In genomic region chr7:36128448-36129047, GRCh38 we compare ENCODE assay signal across 8 cellular contexts. TPM values are rescaled to one million over a fixed set of nuclear protein-coding genes. Genes with fewer than 3 reads are reported as not detected.
A peak's percentile ranks its signal among the peaks of the same experiment; 100 is the strongest.
DNase-seq lines count a peak whose midpoint lies in the region; ATAC-seq and TF ChIP-seq lines count a peak whose summit lies in the region.

No MANE protein-coding gene starts in this region.

- peak; percentile 53 for TF ChIP-seq CTCF in HFF-Myc (IDR thresholded peaks at IDR 0.05; ENCODE audit: low read depth, low read length, missing control alignments)
- peak; percentile 74 for TF ChIP-seq CTCF in fibroblast of pulmonary artery (IDR thresholded peaks at IDR 0.05; ENCODE audit: low read length, missing control alignments)
- peak; percentile 40 for TF ChIP-seq CTCF in neutrophil (IDR thresholded peaks at IDR 0.05)

- no peak overlapping the region for H2AFZ ChIP-seq in neuronal stem cell (ENCODE audit: low read length)

- no peak overlapping the region for H2BK5ac ChIP-seq in neuronal stem cell (ENCODE audit: low read length)

- no CpG with 5 or more reads among the region's 10 CpGs for WGBS in neuronal stem cell (ENCODE audit: extremely low coverage in 2 of 2, insufficient read length in 2 of 2, insufficient replicate concordance in 1 of 2), 2 donors

- H4K91ac ChIP-seq in neuronal stem cell (ENCODE audit: low read depth, low read length, poor library complexity) = no peak overlapping the region

- no peak overlapping the region for H2BK15ac ChIP-seq in neuronal stem cell (ENCODE audit: low read length)

- H3K4me1 ChIP-seq in neutrophil (ENCODE audit: control insufficient read depth in 1 of 2, insufficient read depth in 1 of 2, low read depth in 1 of 2, low read length in 1 of 2) (peaks cover 30 to 48% of the 10 kb centered on the region in 2 experiments), neuronal stem cell (ENCODE audit: control insufficient read depth in 2 of 2, insufficient read depth in 1 of 2, low read depth in 1 of 2, low read length in 2 of 2) (no peaks in the 10 kb centered on the region)

- no peak overlapping the region for H4K8ac ChIP-seq in neuronal stem cell (ENCODE audit: low read depth, low read length)

- H3K14ac ChIP-seq in neuronal stem cell (ENCODE audit: low read length) = no peak overlapping the region

- H3K9me3 ChIP-seq in neutrophil (no peaks in the 10 kb centered on the region), neuronal stem cell (replicated peaks in 1 of 2; ENCODE audit: control insufficient read depth in 2 of 2, insufficient read depth in 1 of 2, low read depth in 1 of 2, low read length in 2 of 2) (no peaks in the 10 kb centered on the region)

- no peak for ATAC-seq in HG02884 (IDR thresholded peaks at IDR 0.05; ENCODE audit: unreplicated experiment)

- no peak overlapping the region for H2BK12ac ChIP-seq in neuronal stem cell (ENCODE audit: low read length)

- H3K23ac ChIP-seq in neuronal stem cell (ENCODE audit: low read depth, low read length, poor library complexity) = no peak overlapping the region

- H3K36me3 ChIP-seq in neutrophil (no peaks in the 10 kb centered on the region), neuronal stem cell (replicated peaks in 1 of 2; ENCODE audit: control insufficient read depth in 2 of 2, insufficient read depth in 2 of 2, low read length in 2 of 2) (no peaks in the 10 kb centered on the region)

- no peak overlapping the region for H3K4ac ChIP-seq in neuronal stem cell (ENCODE audit: low read length)

- no peak overlapping the region for H3K4me3 ChIP-seq in HFF-Myc (replicated peaks; ENCODE audit: low read depth, low read length)
- no peak overlapping the region for H3K4me3 ChIP-seq in fibroblast of pulmonary artery (replicated peaks; ENCODE audit: low read depth, low read length)
- H3K4me3 ChIP-seq in neutrophil (ENCODE audit: low read depth in 1 of 2, low read length in 1 of 2) = no peak overlapping the region
- H3K4me3 ChIP-seq in neuronal stem cell (ENCODE audit: low read length in 2 of 2) = no peak overlapping the region

- no peaks in the 10 kb centered on the region for H3K27me3 ChIP-seq in neutrophil
- no peaks in the 10 kb centered on the region for H3K27me3 ChIP-seq in neuronal stem cell (ENCODE audit: control insufficient read depth in 3 of 3, insufficient read depth in 3 of 3, low read depth in 1 of 3, low read length in 3 of 3)

- no peaks in the 10 kb centered on the region for H3K79me1 ChIP-seq in neuronal stem cell (ENCODE audit: low read depth, low read length)

- H3K9ac ChIP-seq in neuronal stem cell (ENCODE audit: low read depth, low read length, poor library complexity) = no peak overlapping the region

- H3K4me2 ChIP-seq in neuronal stem cell (ENCODE audit: insufficient read depth, low read length, poor library complexity, severe bottlenecking) = no peak overlapping the region

- no peak overlapping the region for H2BK120ac ChIP-seq in neuronal stem cell (ENCODE audit: low read depth, low read length)

- H2AK5ac ChIP-seq in neuronal stem cell (ENCODE audit: low read depth, low read length) = no peak overlapping the region

- DNase-seq in A172 (ENCODE audit: low spot score) = peak; percentile 94
- peak; percentile 71 for DNase-seq in HFF-Myc (ENCODE audit: extremely low read depth, low read depth)
- DNase-seq in RPMI7951 (ENCODE audit: low read depth) = peak; percentile 93
- peak; percentile 86 for DNase-seq in fibroblast of pulmonary artery (ENCODE audit: low read depth)
- DNase-seq in DMS79 (lab: John Stamatoyannopoulos, UW) = no peak
- no peak for DNase-seq in neuronal stem cell (ENCODE audit: low spot score)

- H3K27ac ChIP-seq in neutrophil (no peak overlapping the region), neuronal stem cell (replicated peaks; ENCODE audit: low read length) (no peak overlapping the region)

- no peak overlapping the region for H3K18ac ChIP-seq in neuronal stem cell (ENCODE audit: low read length)

RNA-seq across cellular contexts. Expression of gene EEPD1, which starts 24.5 kb away (rescaled TPM):
- 26.3 and 29.2 TPM in 2 replicates for total RNA-seq in A172 (2014; rRNA removed; shearing (Covaris generic))
- 2.5 and 5.2 TPM in 2 replicates for total RNA-seq in RPMI7951 (2014; rRNA removed; shearing (Covaris generic))
- 3.0 TPM for polyA plus RNA-seq in neuronal stem cell (2013, experiment 1 of 2)
- 3.2 TPM for polyA plus RNA-seq in neuronal stem cell (2013, experiment 2 of 2)

Comparison
In these comparisons a context has a peak if more than half of its experiments do, and no peak if none do; other contexts are left out.
1. DNase-seq: peak in A172 (single experiment), HFF-Myc (single experiment), RPMI7951 (single experiment) and fibroblast of pulmonary artery (single experiment); none in DMS79 (single experiment) and neuronal stem cell (single experiment).
2. Peak in every context shown above with its lines, with median percentiles within 50 percentile points of each other: CTCF ChIP-seq.